ENCODE assay signal across 24 cellular contexts in the genomic region with DNA sequence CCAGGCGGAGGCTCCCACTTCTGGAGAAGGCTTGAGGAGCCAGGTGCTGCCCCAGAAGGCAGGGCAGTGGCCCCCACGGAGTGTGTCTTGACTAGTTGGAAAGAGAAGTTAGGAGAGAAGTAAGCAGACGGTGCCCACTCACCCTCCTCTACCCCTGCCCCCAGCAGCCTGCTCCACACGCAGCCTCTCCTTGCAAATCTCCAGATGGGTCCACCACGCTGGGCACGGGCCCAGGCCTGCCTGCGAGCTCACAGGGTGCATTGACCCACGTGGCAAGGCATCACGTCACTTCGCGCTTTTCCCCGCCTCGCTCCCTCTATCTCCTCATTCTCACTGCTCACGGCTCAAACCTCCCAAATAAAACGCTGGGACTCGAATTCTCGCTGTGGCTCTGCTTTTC.
DNase-seq lines count a peak whose midpoint lies in the region; ATAC-seq, FAIRE-seq and TF ChIP-seq lines count a peak whose summit lies in the region.
"Had no signal": no experiment of that assay in that cellular context is flagged by ENCODE, and none has a peak within 500 bp of the region (broad histone marks: within the 10 kb centered on the region; RNA-seq: fewer than 3 reads in every experiment).

No MANE protein-coding gene starts in this region.

- no peak overlapping the region for H3K4me3 ChIP-seq in K562
- H3K4me3 ChIP-seq: A549, MG63 had no signal

- 2% methylated on average over 17 of the region's 17 CpGs for WGBS in K562 (ENCODE audit: insufficient coverage, low coverage, missing lambda C conversion rate)

- CTCF ChIA-PET in K562 (lab: Yijun Ruan, JAX; ENCODE audit: low intra/inter-chr PET ratio): no interaction called here

- H3K9me3 ChIP-seq in K562 (replicated peaks; ENCODE audit: control insufficient read depth, insufficient read depth, low read depth, low read length): no peaks in the 10 kb centered on the region
- H3K9me3 ChIP-seq: SK-N-SH had no signal

- peaks cover 21 to 28% of the 10 kb centered on the region in 2 experiments for H3K27me3 ChIP-seq in K562 (ENCODE audit: control insufficient read depth in 2 of 2, insufficient read depth in 2 of 2, low read length in 2 of 2)
- H3K27me3 ChIP-seq: MG63 had no signal

- H3K9me3 Mint-ChIP-seq in stimulated activated effector memory CD8-positive, alpha-beta T cell treated with anti-CD3 and anti-CD28 coated beads, Interleukin-12 subunit alpha, Interleukin-12 subunit beta, amount 100 ng/mL, for 72 hours: peaks cover 1% of the 10 kb centered on the region

- no peaks in the 10 kb centered on the region for H3K79me2 ChIP-seq in K562 (ENCODE audit: control insufficient read depth, insufficient read depth, low read length)

- H3K4me2 ChIP-seq in K562 (ENCODE audit: insufficient read depth, low read length): no peak overlapping the region
- H3K4me2 ChIP-seq: A549, SK-N-SH had no signal

- intact Hi-C loops in K562 (cut with micrococcal nuclease): no loop called here

- H4K20me1 ChIP-seq in K562 (replicated peaks; ENCODE audit: control insufficient read depth, insufficient read depth, low read length): no peaks in the 10 kb centered on the region

- TF ChIP-seq RAD21 in K562 (CRISPR knock-in tag; conservative IDR thresholded peaks at IDR 0.05 in 1 of 2, IDR thresholded peaks at IDR 0.05 in 1 of 2): no peak

- peak; percentile 17 for DNase-seq in G401 (ENCODE audit: low spot score)
- DNase-seq in NCI-H1694 (lab: John Stamatoyannopoulos, UW): peak; percentile 97
- DNase-seq in K562 (ENCODE audit: extremely low read depth in 1 of 4, low spot score in 3 of 4): no peak
- no peak for DNase-seq in stimulated activated effector memory CD8-positive, alpha-beta T cell treated with anti-CD3 and anti-CD28 coated beads, Interleukin-12 subunit alpha, Interleukin-12 subunit beta, amount 100 ng/mL, for 72 hours (ENCODE audit: low spot score in 2 of 2)
- DNase-seq in T-helper 2 cell: no peak
- DNase-seq: CD4-positive, alpha-beta memory T cell; COR-L47; DMS79; EL; H9; KG1; MG63; NCI-H1105 treated with DMSO at 0.1 percent for 48 hours; NCI-H146; NCI-H2029 treated with DMSO at 0.1 percent for 48 hours; NCI-H524; NCI-H748 treated with DMSO at 0.1 percent for 48 hours; SK-N-SH had no signal

- in situ Hi-C loops in G401 (cut with HindIII; ENCODE audit: low sequenced_read_pairs) (no loop called here), K562 (cut with MboI) (no loop called here)

- H2AFZ ChIP-seq in K562 (ENCODE audit: low read depth, low read length): no peak overlapping the region

- H3K9ac ChIP-seq in K562 (ENCODE audit: insufficient read depth in 1 of 2, low read depth in 2 of 2, low read length in 2 of 2): peak overlapping the region in 1 of 2 experiments; percentile 10; a peak in 1 of 4 replicates
- H3K9ac ChIP-seq: SK-N-SH had no signal

- H3K4me1 Mint-ChIP-seq in stimulated activated effector memory CD8-positive, alpha-beta T cell treated with anti-CD3 and anti-CD28 coated beads, Interleukin-12 subunit alpha, Interleukin-12 subunit beta, amount 100 ng/mL, for 72 hours: no peaks in the 10 kb centered on the region
- H3K4me1 Mint-ChIP-seq: CD4-positive, alpha-beta memory T cell; H9 had no signal

- no peak overlapping the region for H3K27ac ChIP-seq in K562 (ENCODE audit: extremely low read depth, low read depth, low read length)
- H3K27ac ChIP-seq: A549 had no signal

- no peaks in the 10 kb centered on the region for H3K9me1 ChIP-seq in K562 (ENCODE audit: control insufficient read depth, insufficient read depth, low read length)

- ATAC-seq in K562 (peak; percentile 31; the same call in 2 of the 3 replicates), HG02885 (IDR thresholded peaks at IDR 0.05; ENCODE audit: poor library complexity, unreplicated experiment) (no peak), GM18861 (IDR thresholded peaks at IDR 0.05; ENCODE audit: unreplicated experiment) (no peak)
- ATAC-seq in stimulated activated effector memory CD8-positive, alpha-beta T cell treated with anti-CD3 and anti-CD28 coated beads, Interleukin-12 subunit alpha, Interleukin-12 subunit beta, amount 100 ng/mL, for 72 hours: peak; percentile 40

- TF ChIP-seq POLR2A in K562 (conservative IDR thresholded peaks at IDR 0.05): no peak

- TF ChIP-seq CTCF in K562 (IDR thresholded peaks at IDR 0.05 in 2 of 3, conservative IDR thresholded peaks at IDR 0.05 in 1 of 3; ENCODE audit: insufficient read depth in 2 of 3, low read depth in 1 of 3, low read length in 3 of 3): no peak

- no peaks in the 10 kb centered on the region for H3K4me1 ChIP-seq in K562 (replicated peaks in 1 of 2; ENCODE audit: control insufficient read depth in 2 of 2, insufficient read depth in 2 of 2, low read length in 2 of 2)
- H3K4me1 ChIP-seq: A549 had no signal

- no TSS peak for BruUV-seq in K562 (replicated peaks; lab: Mats Ljungman, UMichigan)

- POLR2A ChIA-PET in K562 (lab: Yijun Ruan, JAX): no interaction called here

- FAIRE-seq in K562 (lab: Jason Lieb, UNC): no peak
- FAIRE-seq: A549, GM12892, GM19239, RCC 7860 had no signal

- H3K4me3 Mint-ChIP-seq in stimulated activated effector memory CD8-positive, alpha-beta T cell treated with anti-CD3 and anti-CD28 coated beads, Interleukin-12 subunit alpha, Interleukin-12 subunit beta, amount 100 ng/mL, for 72 hours: no peak overlapping the region
- H3K4me3 Mint-ChIP-seq: CD4-positive, alpha-beta memory T cell; H9 had no signal

- H3K36me3 Mint-ChIP-seq in stimulated activated effector memory CD8-positive, alpha-beta T cell treated with anti-CD3 and anti-CD28 coated beads, Interleukin-12 subunit alpha, Interleukin-12 subunit beta, amount 100 ng/mL, for 72 hours: no peaks in the 10 kb centered on the region
- H3K36me3 Mint-ChIP-seq: CD4-positive, alpha-beta memory T cell had no signal

- TF ChIP-seq EP300 in K562 (IDR thresholded peaks at IDR 0.05; ENCODE audit: low read length): no peak

- no peak overlapping the region for H3K27ac Mint-ChIP-seq in stimulated activated effector memory CD8-positive, alpha-beta T cell treated with anti-CD3 and anti-CD28 coated beads, Interleukin-12 subunit alpha, Interleukin-12 subunit beta, amount 100 ng/mL, for 72 hours
- H3K27ac Mint-ChIP-seq: CD4-positive, alpha-beta memory T cell; H9 had no signal

- no peaks in the 10 kb centered on the region for H3K36me3 ChIP-seq in K562 (ENCODE audit: control insufficient read depth, insufficient read depth, low read length)
- H3K36me3 ChIP-seq: MG63 had no signal

TF ChIP-seq in K562, 482 proteins besides CTCF, POLR2A, EP300 and RAD21:
- TF ChIP-seq, protein P1, sequence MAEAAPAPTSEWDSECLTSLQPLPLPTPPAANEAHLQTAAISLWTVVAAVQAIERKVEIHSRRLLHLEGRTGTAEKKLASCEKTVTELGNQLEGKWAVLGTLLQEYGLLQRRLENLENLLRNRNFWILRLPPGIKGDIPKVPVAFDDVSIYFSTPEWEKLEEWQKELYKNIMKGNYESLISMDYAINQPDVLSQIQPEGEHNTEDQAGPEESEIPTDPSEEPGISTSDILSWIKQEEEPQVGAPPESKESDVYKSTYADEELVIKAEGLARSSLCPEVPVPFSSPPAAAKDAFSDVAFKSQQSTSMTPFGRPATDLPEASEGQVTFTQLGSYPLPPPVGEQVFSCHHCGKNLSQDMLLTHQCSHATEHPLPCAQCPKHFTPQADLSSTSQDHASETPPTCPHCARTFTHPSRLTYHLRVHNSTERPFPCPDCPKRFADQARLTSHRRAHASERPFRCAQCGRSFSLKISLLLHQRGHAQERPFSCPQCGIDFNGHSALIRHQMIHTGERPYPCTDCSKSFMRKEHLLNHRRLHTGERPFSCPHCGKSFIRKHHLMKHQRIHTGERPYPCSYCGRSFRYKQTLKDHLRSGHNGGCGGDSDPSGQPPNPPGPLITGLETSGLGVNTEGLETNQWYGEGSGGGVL (CRISPR knock-in tag; IDR thresholded peaks at IDR 0.05): no peak
- TF ChIP-seq NCOA6 (IDR thresholded peaks at IDR 0.05) (no peak), PML (IDR thresholded peaks at IDR 0.05; ENCODE audit: low read length) (no peak), RFX5 (IDR thresholded peaks at IDR 0.05; ENCODE audit: low read depth, low read length) (no peak), MXI1 (IDR thresholded peaks at IDR 0.05; ENCODE audit: low read depth, low read length) (no peak), ZBTB7A (IDR thresholded peaks at IDR 0.05; ENCODE audit: borderline replicate concordance, control insufficient read depth, low read depth, low read length) (no peak), NFXL1 (CRISPR knock-in tag; IDR thresholded peaks at IDR 0.05) (no peak), ELF4 (CRISPR knock-in tag; IDR thresholded peaks at IDR 0.05) (no peak), SPI1 (IDR thresholded peaks at IDR 0.05; ENCODE audit: borderline replicate concordance, low read depth, low read length) (no peak)
- TF ChIP-seq, protein P2, sequence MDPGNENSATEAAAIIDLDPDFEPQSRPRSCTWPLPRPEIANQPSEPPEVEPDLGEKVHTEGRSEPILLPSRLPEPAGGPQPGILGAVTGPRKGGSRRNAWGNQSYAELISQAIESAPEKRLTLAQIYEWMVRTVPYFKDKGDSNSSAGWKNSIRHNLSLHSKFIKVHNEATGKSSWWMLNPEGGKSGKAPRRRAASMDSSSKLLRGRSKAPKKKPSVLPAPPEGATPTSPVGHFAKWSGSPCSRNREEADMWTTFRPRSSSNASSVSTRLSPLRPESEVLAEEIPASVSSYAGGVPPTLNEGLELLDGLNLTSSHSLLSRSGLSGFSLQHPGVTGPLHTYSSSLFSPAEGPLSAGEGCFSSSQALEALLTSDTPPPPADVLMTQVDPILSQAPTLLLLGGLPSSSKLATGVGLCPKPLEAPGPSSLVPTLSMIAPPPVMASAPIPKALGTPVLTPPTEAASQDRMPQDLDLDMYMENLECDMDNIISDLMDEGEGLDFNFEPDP (CRISPR knock-in tag; IDR thresholded peaks at IDR 0.05): no peak
- TF ChIP-seq, protein P3, sequence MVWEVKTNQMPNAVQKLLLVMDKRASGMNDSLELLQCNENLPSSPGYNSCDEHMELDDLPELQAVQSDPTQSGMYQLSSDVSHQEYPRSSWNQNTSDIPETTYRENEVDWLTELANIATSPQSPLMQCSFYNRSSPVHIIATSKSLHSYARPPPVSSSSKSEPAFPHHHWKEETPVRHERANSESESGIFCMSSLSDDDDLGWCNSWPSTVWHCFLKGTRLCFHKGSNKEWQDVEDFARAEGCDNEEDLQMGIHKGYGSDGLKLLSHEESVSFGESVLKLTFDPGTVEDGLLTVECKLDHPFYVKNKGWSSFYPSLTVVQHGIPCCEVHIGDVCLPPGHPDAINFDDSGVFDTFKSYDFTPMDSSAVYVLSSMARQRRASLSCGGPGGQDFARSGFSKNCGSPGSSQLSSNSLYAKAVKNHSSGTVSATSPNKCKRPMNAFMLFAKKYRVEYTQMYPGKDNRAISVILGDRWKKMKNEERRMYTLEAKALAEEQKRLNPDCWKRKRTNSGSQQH (CRISPR knock-in tag; IDR thresholded peaks at IDR 0.05): no peak

Comparison
In these comparisons a context has a peak if more than half of its experiments do, and no peak if none do; other contexts are left out.
1. DNase-seq: peak in G401 (single experiment) and NCI-H1694 (single experiment); none in K562 (0 of 4), stimulated activated effector memory CD8-positive, alpha-beta T cell treated with anti-CD3 and anti-CD28 coated beads, Interleukin-12 subunit alpha, Interleukin-12 subunit beta, amount 100 ng/mL, for 72 hours (0 of 2) and T-helper 2 cell (0 of 5).
2. ATAC-seq: peak in K562 (single experiment) and stimulated activated effector memory CD8-positive, alpha-beta T cell treated with anti-CD3 and anti-CD28 coated beads, Interleukin-12 subunit alpha, Interleukin-12 subunit beta, amount 100 ng/mL, for 72 hours (single experiment); none in HG02885 (single experiment) and GM18861 (single experiment).